ENCODE assay signal across 8 cellular contexts in genomic region chr9:136992819-136993369, GRCh38. TPM values are rescaled to one million over a fixed set of nuclear protein-coding genes. Genes with fewer than 3 reads are reported as not detected.
DNase-seq lines count a peak whose midpoint lies in the region; ATAC-seq and TF ChIP-seq lines count a peak whose summit lies in the region.

No MANE protein-coding gene starts in this region.

- DNase-seq in PC-9 (no peak), esophagus squamous epithelium (lab: John Stamatoyannopoulos, UW) (no peak), retinal pigment epithelial cell (ENCODE audit: low read depth) (no peak), middle frontal gyrus (ENCODE audit: extremely low spot score, low spot score) (no peak), mesenteric fat pad (ENCODE audit: low spot score) (no peak)

- intact Hi-C loops in PC-9 (cut with micrococcal nuclease; ENCODE audit: unreplicated experiment) (no loop called here), esophagus squamous epithelium (cut with DNase I) (no loop called here)

- no peaks in the 10 kb centered on the region for H3K9me2 ChIP-seq in PC-9 (ENCODE audit: insufficient read depth)

- H2AFZ ChIP-seq in PC-9 = peak overlapping the region; percentile 95

- H3K4me2 ChIP-seq in PC-9 = peak overlapping the region; percentile 92

- TF ChIP-seq CTCF in GM12875 (IDR thresholded peaks at IDR 0.05; ENCODE audit: borderline replicate concordance, insufficient read depth, low read depth, low read length) = no peak
- no peak for TF ChIP-seq CTCF in PC-9 (conservative IDR thresholded peaks at IDR 0.05)
- TF ChIP-seq CTCF in esophagus squamous epithelium (IDR thresholded peaks at IDR 0.05) = no peak
- no peak for TF ChIP-seq CTCF in retinal pigment epithelial cell (conservative IDR thresholded peaks at IDR 0.05; ENCODE audit: low read depth, low read length)

- H3K27ac ChIP-seq in PC-9 = peak overlapping the region; percentile 36; the same call in 1 of the 2 replicates
- peak overlapping the region; percentile 77 to 97 (median 88) for H3K27ac ChIP-seq in esophagus squamous epithelium

- H3K79me2 ChIP-seq in PC-9 (ENCODE audit: low read depth) = peaks cover 7% of the 10 kb centered on the region; the same call in 1 of the 2 replicates

- H4K20me1 ChIP-seq in PC-9 (ENCODE audit: insufficient read depth) = no peaks in the 10 kb centered on the region; the same call in 1 of the 2 replicates

- H3F3A ChIP-seq in PC-9 (ENCODE audit: insufficient read depth, low read depth) = peaks cover 37% of the 10 kb centered on the region; the same call in 1 of the 2 replicates

- H3K4me3 ChIP-seq in GM12875 (ENCODE audit: low read depth, low read length) = peak overlapping the region; percentile 69
- H3K4me3 ChIP-seq in PC-9 = peak overlapping the region; percentile 88
- H3K4me3 ChIP-seq in esophagus squamous epithelium = peak overlapping the region; percentile 64 to 94 (median 73)
- peak overlapping the region; percentile 60 for H3K4me3 ChIP-seq in retinal pigment epithelial cell (ENCODE audit: low read length)

- no peak for TF ChIP-seq POLR2A in esophagus squamous epithelium (IDR thresholded peaks at IDR 0.05)

- H3K9me3 ChIP-seq in PC-9 (ENCODE audit: insufficient read depth, low read depth) (no peaks in the 10 kb centered on the region), esophagus squamous epithelium (peaks cover 0 to 4% (median 0%) of the 10 kb centered on the region in 3 donors)

- H3K4me1 ChIP-seq in PC-9 (replicated peaks; ENCODE audit: insufficient read depth) (peaks cover 26% of the 10 kb centered on the region), esophagus squamous epithelium (peaks cover 51 to 70% (median 53%) of the 10 kb centered on the region in 3 donors)

- WGBS in esophagus squamous epithelium, 2 donors = 10% methylated on average over 2 of the region's 18 CpGs; no CpG with 5 or more reads in 1 of the 2 donors

- BruUV-seq in PC-9 (replicated peaks; lab: Mats Ljungman, UMichigan) = TSS peak; percentile 29

- ATAC-seq in HG03571 (IDR thresholded peaks at IDR 0.05; ENCODE audit: unreplicated experiment) (no peak), HG02623 (IDR thresholded peaks at IDR 0.05; ENCODE audit: unreplicated experiment) (no peak)

- CTCF ChIA-PET in PC-9 (lab: Charles Lee) = interaction anchor here (0.8 kb wide), 1 partner anchor 15 kb away, joined by 5 read pairs; no protein-coding TSS in a partner anchor

- POLR2A ChIA-PET in PC-9 (lab: Charles Lee; ENCODE audit: unreplicated experiment) = interaction anchor here (0.5 to 1.3 kb wide), 4 partner anchors 14 to 146 kb away, joined by 3 to 21 read pairs (median 10); no protein-coding TSS in a partner anchor

- H3K27me3 ChIP-seq in PC-9 (ENCODE audit: insufficient read depth, low read depth) = no peaks in the 10 kb centered on the region
- H3K27me3 ChIP-seq in esophagus squamous epithelium = peaks cover 0 to 34% (median 0%) of the 10 kb centered on the region in 4 donors

- H3K36me3 ChIP-seq in PC-9 (ENCODE audit: low read depth) (no peaks in the 10 kb centered on the region), esophagus squamous epithelium (peaks cover 0 to 16% (median 0%) of the 10 kb centered on the region in 3 donors)

RNA-seq across cellular contexts. Expression of gene PAXX, which starts 0.7 kb away (rescaled TPM):
- total RNA-seq in PC-9 (2021) = 54.9 and 78.9 TPM in 2 replicates
- 10 to 100 TPM; 18.3 to 56.3 (median 49.6) TPM for total RNA-seq in esophagus squamous epithelium
- 29.4 TPM for total RNA-seq in mesenteric fat pad

RNA-seq across cellular contexts. Expression of gene CLIC3, which starts 3.5 kb away (rescaled TPM):
- total RNA-seq in PC-9 (2021) (24.1 and 39.7 TPM in 2 replicates), esophagus squamous epithelium (100 to 1,000 TPM in 3 of 4 donors, 10 to 100 TPM in 1; 94.8 to 442 (median 200) TPM), mesenteric fat pad (1.6 TPM)

RNA-seq across cellular contexts. Expression of gene LCNL1, which starts 10.1 kb away (rescaled TPM):
- total RNA-seq in PC-9 (2021) (0.41 and 0.43 TPM in 2 replicates), esophagus squamous epithelium (under 1 TPM in 1 of 4 donors, not detected in 3; 0.19 TPM), mesenteric fat pad (0.71 TPM)

RNA-seq across cellular contexts. Expression of gene PTGDS, which starts 15.6 kb away (rescaled TPM):
- total RNA-seq in PC-9 (2021) = 1.7 and 2.0 TPM in 2 replicates
- total RNA-seq in esophagus squamous epithelium = 100 to 1,000 TPM in 1 of 4 donors, 1 to 10 TPM in 3; 1.7 to 208 (median 4.8) TPM
- 249 TPM for total RNA-seq in mesenteric fat pad

RNA-seq across cellular contexts. Expression of gene ABCA2, which starts 35.1 kb away (rescaled TPM):
- total RNA-seq in PC-9 (2021) = 79.2 and 115 TPM in 2 replicates
- 10 to 100 TPM in 2 of 4 donors, 1 to 10 TPM in 2; 3.5 to 14.7 (median 7.6) TPM for total RNA-seq in esophagus squamous epithelium
- total RNA-seq in mesenteric fat pad = 47.2 TPM
